3 cellular contexts compared by ENCODE assay signal in genomic region chr10:96089116-96089515, GRCh38.
TF ChIP-seq lines count a peak whose summit lies in the region.

No MANE protein-coding gene starts in this region.

TF ChIP-seq in A549, 52 proteins besides CTCF, POLR2A, EP300 and RAD21:
- TF ChIP-seq, protein P1, sequence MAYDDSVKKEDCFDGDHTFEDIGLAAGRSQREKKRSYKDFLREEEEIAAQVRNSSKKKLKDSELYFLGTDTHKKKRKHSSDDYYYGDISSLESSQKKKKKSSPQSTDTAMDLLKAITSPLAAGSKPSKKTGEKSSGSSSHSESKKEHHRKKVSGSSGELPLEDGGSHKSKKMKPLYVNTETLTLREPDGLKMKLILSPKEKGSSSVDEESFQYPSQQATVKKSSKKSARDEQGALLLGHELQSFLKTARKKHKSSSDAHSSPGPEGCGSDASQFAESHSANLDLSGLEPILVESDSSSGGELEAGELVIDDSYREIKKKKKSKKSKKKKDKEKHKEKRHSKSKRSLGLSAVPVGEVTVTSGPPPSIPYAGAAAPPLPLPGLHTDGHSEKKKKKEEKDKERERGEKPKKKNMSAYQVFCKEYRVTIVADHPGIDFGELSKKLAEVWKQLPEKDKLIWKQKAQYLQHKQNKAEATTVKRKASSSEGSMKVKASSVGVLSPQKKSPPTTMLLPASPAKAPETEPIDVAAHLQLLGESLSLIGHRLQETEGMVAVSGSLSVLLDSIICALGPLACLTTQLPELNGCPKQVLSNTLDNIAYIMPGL (CRISPR knock-in tag; IDR thresholded peaks at IDR 0.05; ENCODE audit: borderline replicate concordance), result no peak
- TF ChIP-seq RARB (CRISPR knock-in tag; IDR thresholded peaks at IDR 0.05) (no peak), USF2 (IDR thresholded peaks at IDR 0.05) (no peak), EHF (CRISPR knock-in tag; IDR thresholded peaks at IDR 0.05) (no peak), POLR2AphosphoS2 (conservative IDR thresholded peaks at IDR 0.05; ENCODE audit: low read length) (no peak), CBX2 (IDR thresholded peaks at IDR 0.05; ENCODE audit: borderline replicate concordance, low read depth) (no peak), ZFP36 (IDR thresholded peaks at IDR 0.05; ENCODE audit: borderline replicate concordance, partially characterized antibody) (no peak), NPAS2 (CRISPR knock-in tag; IDR thresholded peaks at IDR 0.05; ENCODE audit: borderline replicate concordance) (no peak), ZC3H11A (IDR thresholded peaks at IDR 0.05) (no peak), SMC3 (IDR thresholded peaks at IDR 0.05) (no peak), EHMT2 (IDR thresholded peaks at IDR 0.05; ENCODE audit: low read depth) (no peak), HOXA7 (CRISPR knock-in tag; IDR thresholded peaks at IDR 0.05) (no peak), NR3C1 (IDR thresholded peaks at IDR 0.05) (no peak), CHD2 (IDR thresholded peaks at IDR 0.05; ENCODE audit: low read length, partially characterized antibody) (no peak), ZNF302 (CRISPR knock-in tag; IDR thresholded peaks at IDR 0.05) (no peak), RNF2 (IDR thresholded peaks at IDR 0.05; ENCODE audit: borderline replicate concordance, low read depth) (no peak), NFE2L2 (conservative IDR thresholded peaks at IDR 0.05; ENCODE audit: low read length) (no peak)

TF ChIP-seq in HCT116, 20 proteins besides CTCF, POLR2A, EP300 and RAD21:
- TF ChIP-seq ZBTB33 (IDR thresholded peaks at IDR 0.05; ENCODE audit: extremely low read depth, insufficient replicate concordance, low read length), result no peak

TF ChIP-seq in HepG2, 621 proteins besides CTCF, POLR2A, EP300 and RAD21:
- TF ChIP-seq, protein P2, sequence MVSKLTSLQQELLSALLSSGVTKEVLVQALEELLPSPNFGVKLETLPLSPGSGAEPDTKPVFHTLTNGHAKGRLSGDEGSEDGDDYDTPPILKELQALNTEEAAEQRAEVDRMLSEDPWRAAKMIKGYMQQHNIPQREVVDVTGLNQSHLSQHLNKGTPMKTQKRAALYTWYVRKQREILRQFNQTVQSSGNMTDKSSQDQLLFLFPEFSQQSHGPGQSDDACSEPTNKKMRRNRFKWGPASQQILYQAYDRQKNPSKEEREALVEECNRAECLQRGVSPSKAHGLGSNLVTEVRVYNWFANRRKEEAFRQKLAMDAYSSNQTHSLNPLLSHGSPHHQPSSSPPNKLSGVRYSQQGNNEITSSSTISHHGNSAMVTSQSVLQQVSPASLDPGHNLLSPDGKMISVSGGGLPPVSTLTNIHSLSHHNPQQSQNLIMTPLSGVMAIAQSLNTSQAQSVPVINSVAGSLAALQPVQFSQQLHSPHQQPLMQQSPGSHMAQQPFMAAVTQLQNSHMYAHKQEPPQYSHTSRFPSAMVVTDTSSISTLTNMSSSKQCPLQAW (CRISPR knock-in tag; IDR thresholded peaks at IDR 0.05), result no peak
- TF ChIP-seq KLF6 (CRISPR knock-in tag; IDR thresholded peaks at IDR 0.05), result 0 out of 2 replicates have a peak, but pooled peaks have one; percentile 3
- peak; percentile 13; the same call in 1 of the 2 replicates for TF ChIP-seq NCOR1 (IDR thresholded peaks at IDR 0.05; ENCODE audit: borderline replicate concordance, low read length)
- TF ChIP-seq HNF1A (IDR thresholded peaks at IDR 0.05; ENCODE audit: low read depth), result peak; percentile 58; the same call in 1 of the 2 replicates
- TF ChIP-seq HNF1A (CRISPR knock-in tag; IDR thresholded peaks at IDR 0.05; ENCODE audit: borderline replicate concordance), result no peak
- no peak for TF ChIP-seq ZSCAN20 (CRISPR knock-in tag; IDR thresholded peaks at IDR 0.05; ENCODE audit: borderline replicate concordance)
- TF ChIP-seq THAP11 (CRISPR knock-in tag; IDR thresholded peaks at IDR 0.05), result no peak
- TF ChIP-seq MAF1 (CRISPR knock-in tag; IDR thresholded peaks at IDR 0.05; ENCODE audit: borderline replicate concordance), result no peak
- TF ChIP-seq FOXK1 (CRISPR knock-in tag; IDR thresholded peaks at IDR 0.05; ENCODE audit: borderline replicate concordance, low read depth), result no peak
- TF ChIP-seq MXD1 (CRISPR knock-in tag; IDR thresholded peaks at IDR 0.05), result no peak
- peak; percentile 82 for TF ChIP-seq HNRNPUL1 (IDR thresholded peaks at IDR 0.05; ENCODE audit: low read depth, low read length)
- TF ChIP-seq ZNF274 (CRISPR knock-in tag; IDR thresholded peaks at IDR 0.05), result no peak
- no peak for TF ChIP-seq MATR3 (CRISPR knock-in tag; IDR thresholded peaks at IDR 0.05)
- TF ChIP-seq ZNF724P (CRISPR knock-in tag; IDR thresholded peaks at IDR 0.05; ENCODE audit: borderline replicate concordance), result no peak
- no peak for TF ChIP-seq CBX5 (CRISPR knock-in tag; IDR thresholded peaks at IDR 0.05; ENCODE audit: borderline replicate concordance)
- TF ChIP-seq, protein P3, sequence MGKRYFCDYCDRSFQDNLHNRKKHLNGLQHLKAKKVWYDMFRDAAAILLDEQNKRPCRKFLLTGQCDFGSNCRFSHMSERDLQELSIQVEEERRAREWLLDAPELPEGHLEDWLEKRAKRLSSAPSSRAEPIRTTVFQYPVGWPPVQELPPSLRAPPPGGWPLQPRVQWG (CRISPR knock-in tag; IDR thresholded peaks at IDR 0.05; ENCODE audit: borderline replicate concordance, low read depth), result no peak
- TF ChIP-seq PRMT3 (CRISPR knock-in tag; IDR thresholded peaks at IDR 0.05; ENCODE audit: borderline replicate concordance, low read depth), result no peak
- no peak; the same call in 1 of the 2 replicates for TF ChIP-seq KDM5A (IDR thresholded peaks at IDR 0.05; ENCODE audit: borderline replicate concordance, low read length)
- no peak for TF ChIP-seq KAT7 (CRISPR knock-in tag; IDR thresholded peaks at IDR 0.05; ENCODE audit: borderline replicate concordance)
- no peak for TF ChIP-seq RORA (CRISPR knock-in tag; IDR thresholded peaks at IDR 0.05)
- TF ChIP-seq SUZ12 (IDR thresholded peaks at IDR 0.05; ENCODE audit: low read depth, low read length), result no peak
- TF ChIP-seq GTF3A (CRISPR knock-in tag; conservative IDR thresholded peaks at IDR 0.05), result no peak
- TF ChIP-seq MZF1 (CRISPR knock-in tag; IDR thresholded peaks at IDR 0.05; ENCODE audit: borderline replicate concordance), result no peak
- TF ChIP-seq, protein P4, sequence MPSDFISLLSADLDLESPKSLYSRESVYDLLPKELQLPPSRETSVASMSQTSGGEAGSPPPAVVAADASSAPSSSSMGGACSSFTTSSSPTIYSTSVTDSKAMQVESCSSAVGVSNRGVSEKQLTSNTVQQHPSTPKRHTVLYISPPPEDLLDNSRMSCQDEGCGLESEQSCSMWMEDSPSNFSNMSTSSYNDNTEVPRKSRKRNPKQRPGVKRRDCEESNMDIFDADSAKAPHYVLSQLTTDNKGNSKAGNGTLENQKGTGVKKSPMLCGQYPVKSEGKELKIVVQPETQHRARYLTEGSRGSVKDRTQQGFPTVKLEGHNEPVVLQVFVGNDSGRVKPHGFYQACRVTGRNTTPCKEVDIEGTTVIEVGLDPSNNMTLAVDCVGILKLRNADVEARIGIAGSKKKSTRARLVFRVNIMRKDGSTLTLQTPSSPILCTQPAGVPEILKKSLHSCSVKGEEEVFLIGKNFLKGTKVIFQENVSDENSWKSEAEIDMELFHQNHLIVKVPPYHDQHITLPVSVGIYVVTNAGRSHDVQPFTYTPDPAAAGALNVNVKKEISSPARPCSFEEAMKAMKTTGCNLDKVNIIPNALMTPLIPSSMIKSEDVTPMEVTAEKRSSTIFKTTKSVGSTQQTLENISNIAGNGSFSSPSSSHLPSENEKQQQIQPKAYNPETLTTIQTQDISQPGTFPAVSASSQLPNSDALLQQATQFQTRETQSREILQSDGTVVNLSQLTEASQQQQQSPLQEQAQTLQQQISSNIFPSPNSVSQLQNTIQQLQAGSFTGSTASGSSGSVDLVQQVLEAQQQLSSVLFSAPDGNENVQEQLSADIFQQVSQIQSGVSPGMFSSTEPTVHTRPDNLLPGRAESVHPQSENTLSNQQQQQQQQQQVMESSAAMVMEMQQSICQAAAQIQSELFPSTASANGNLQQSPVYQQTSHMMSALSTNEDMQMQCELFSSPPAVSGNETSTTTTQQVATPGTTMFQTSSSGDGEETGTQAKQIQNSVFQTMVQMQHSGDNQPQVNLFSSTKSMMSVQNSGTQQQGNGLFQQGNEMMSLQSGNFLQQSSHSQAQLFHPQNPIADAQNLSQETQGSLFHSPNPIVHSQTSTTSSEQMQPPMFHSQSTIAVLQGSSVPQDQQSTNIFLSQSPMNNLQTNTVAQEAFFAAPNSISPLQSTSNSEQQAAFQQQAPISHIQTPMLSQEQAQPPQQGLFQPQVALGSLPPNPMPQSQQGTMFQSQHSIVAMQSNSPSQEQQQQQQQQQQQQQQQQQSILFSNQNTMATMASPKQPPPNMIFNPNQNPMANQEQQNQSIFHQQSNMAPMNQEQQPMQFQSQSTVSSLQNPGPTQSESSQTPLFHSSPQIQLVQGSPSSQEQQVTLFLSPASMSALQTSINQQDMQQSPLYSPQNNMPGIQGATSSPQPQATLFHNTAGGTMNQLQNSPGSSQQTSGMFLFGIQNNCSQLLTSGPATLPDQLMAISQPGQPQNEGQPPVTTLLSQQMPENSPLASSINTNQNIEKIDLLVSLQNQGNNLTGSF (CRISPR knock-in tag; IDR thresholded peaks at IDR 0.05), result no peak
- TF ChIP-seq ZNF567 (CRISPR knock-in tag; IDR thresholded peaks at IDR 0.05; ENCODE audit: borderline replicate concordance), result no peak
- no peak for TF ChIP-seq AGO2 (optimal IDR thresholded peaks at IDR 0.05; ENCODE audit: low read depth, low read length)
- TF ChIP-seq, protein P5, sequence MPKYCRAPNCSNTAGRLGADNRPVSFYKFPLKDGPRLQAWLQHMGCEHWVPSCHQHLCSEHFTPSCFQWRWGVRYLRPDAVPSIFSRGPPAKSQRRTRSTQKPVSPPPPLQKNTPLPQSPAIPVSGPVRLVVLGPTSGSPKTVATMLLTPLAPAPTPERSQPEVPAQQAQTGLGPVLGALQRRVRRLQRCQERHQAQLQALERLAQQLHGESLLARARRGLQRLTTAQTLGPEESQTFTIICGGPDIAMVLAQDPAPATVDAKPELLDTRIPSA (CRISPR knock-in tag; IDR thresholded peaks at IDR 0.05; ENCODE audit: borderline replicate concordance), result no peak
- TF ChIP-seq ZNF605 (CRISPR knock-in tag; IDR thresholded peaks at IDR 0.05), result no peak
- TF ChIP-seq MYNN (CRISPR knock-in tag; IDR thresholded peaks at IDR 0.05; ENCODE audit: low read depth), result no peak
- TF ChIP-seq SIN3A (IDR thresholded peaks at IDR 0.05; ENCODE audit: borderline replicate concordance, low read depth, low read length), result no peak
- no peak for TF ChIP-seq GZF1 (CRISPR knock-in tag; IDR thresholded peaks at IDR 0.05)
- no peak for TF ChIP-seq ZNF451 (CRISPR knock-in tag; IDR thresholded peaks at IDR 0.05)
- no peak for TF ChIP-seq SP1 (IDR thresholded peaks at IDR 0.05)
- TF ChIP-seq SP1 (CRISPR knock-in tag; IDR thresholded peaks at IDR 0.05), result no peak
- TF ChIP-seq SRSF9 (IDR thresholded peaks at IDR 0.05; ENCODE audit: borderline replicate concordance, insufficient read depth, low read depth, low read length, poor library complexity, severe bottlenecking), result no peak
- TF ChIP-seq ZNF678 (CRISPR knock-in tag; IDR thresholded peaks at IDR 0.05), result no peak
- TF ChIP-seq, protein P6, sequence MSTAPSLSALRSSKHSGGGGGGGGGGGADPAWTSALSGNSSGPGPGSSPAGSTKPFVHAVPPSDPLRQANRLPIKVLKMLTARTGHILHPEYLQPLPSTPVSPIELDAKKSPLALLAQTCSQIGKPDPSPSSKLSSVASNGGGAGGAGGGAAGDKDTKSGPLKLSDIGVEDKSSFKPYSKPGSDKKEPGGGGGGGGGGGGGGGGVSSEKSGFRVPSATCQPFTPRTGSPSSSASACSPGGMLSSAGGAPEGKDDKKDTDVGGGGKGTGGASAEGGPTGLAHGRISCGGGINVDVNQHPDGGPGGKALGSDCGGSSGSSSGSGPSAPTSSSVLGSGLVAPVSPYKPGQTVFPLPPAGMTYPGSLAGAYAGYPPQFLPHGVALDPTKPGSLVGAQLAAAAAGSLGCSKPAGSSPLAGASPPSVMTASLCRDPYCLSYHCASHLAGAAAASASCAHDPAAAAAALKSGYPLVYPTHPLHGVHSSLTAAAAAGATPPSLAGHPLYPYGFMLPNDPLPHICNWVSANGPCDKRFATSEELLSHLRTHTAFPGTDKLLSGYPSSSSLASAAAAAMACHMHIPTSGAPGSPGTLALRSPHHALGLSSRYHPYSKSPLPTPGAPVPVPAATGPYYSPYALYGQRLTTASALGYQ (CRISPR knock-in tag; IDR thresholded peaks at IDR 0.05), result no peak
- no peak for TF ChIP-seq ATAD3A (CRISPR knock-in tag; IDR thresholded peaks at IDR 0.05)
